21 cellular contexts compared by ENCODE assay signal in the genomic region with DNA sequence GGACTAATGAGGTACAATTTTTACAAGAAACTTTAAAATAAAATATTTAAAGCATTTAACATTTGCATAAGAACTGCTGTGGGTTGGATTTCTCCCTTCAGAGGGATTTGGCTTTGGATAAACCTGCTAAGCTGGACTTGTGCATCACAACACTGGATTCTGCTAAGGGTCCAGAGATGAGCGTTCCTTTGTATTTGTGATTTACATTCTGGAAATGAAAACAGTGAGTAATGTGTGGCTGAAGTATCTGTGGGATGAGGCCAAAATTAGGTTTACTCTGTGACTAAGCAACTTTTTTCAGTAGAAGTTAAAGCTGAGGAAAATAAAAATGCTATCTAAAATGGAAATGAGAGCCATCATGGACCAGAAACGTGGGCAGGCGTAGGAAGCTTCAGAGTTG.
DNase-seq lines count a peak whose midpoint lies in the region; ATAC-seq and TF ChIP-seq lines count a peak whose summit lies in the region.
"Had no signal": no experiment of that assay in that cellular context is flagged by ENCODE, and none has a peak within 500 bp of the region (broad histone marks: within the 10 kb centered on the region; RNA-seq: fewer than 3 reads in every experiment).

No MANE protein-coding gene starts in this region.

- H2AFZ ChIP-seq in osteoblast (ENCODE audit: low read length): peak overlapping the region; percentile 40
- H2AFZ ChIP-seq: GM23338 had no signal

- no peaks in the 10 kb centered on the region for H3K27me3 ChIP-seq in osteoblast (ENCODE audit: insufficient read depth, low read length)
- H3K27me3 ChIP-seq: heart left ventricle had no signal

- H3K27ac ChIP-seq in epithelial cell of prostate (no peak overlapping the region), osteoblast (ENCODE audit: low read depth, low read length) (peak overlapping the region; percentile 26)
- H3K27ac ChIP-seq: heart left ventricle had no signal

- no peaks in the 10 kb centered on the region for H4K20me1 ChIP-seq in osteoblast (ENCODE audit: insufficient read depth, low read length)

- H3K4me2 ChIP-seq in osteoblast (ENCODE audit: insufficient read depth, low read length): peak overlapping the region; percentile 33
- H3K4me2 ChIP-seq: GM23338 had no signal

- no peak for TF ChIP-seq CTCF in osteoblast (IDR thresholded peaks at IDR 0.05; ENCODE audit: extremely low read depth, low read depth, low read length)

- no peak overlapping the region for H3K4me3 Mint-ChIP-seq in stimulated activated effector memory CD8-positive, alpha-beta T cell treated with anti-CD3 and anti-CD28 coated beads, Interleukin-12 subunit alpha, Interleukin-12 subunit beta, amount 100 ng/mL, for 72 hours
- H3K4me3 Mint-ChIP-seq: activated CD4-positive, alpha-beta T cell treated with anti-CD3 and anti-CD28 coated beads, Interleukin-2, amount 10 ng/mL, durations not matched to agents 7 days and 5 days; activated T-cell treated with anti-CD3 and anti-CD28 coated beads, Interleukin-2, amount 50 U/mL, for 24 hours; CD4-positive, alpha-beta memory T cell; GM23338; T-helper 2 cell treated with Interferon-gamma antibody and Interleukin-4, amounts not matched to agents 5 μg/mL and 100 μg/mL, for 36 hours had no signal

- no peak overlapping the region for H3K4me3 ChIP-seq in osteoblast (ENCODE audit: insufficient read depth, low read length)
- H3K4me3 ChIP-seq: GM23338, heart left ventricle, K562 had no signal

- no peaks in the 10 kb centered on the region for H3K79me2 ChIP-seq in osteoblast (ENCODE audit: insufficient read depth, low read length)

- peak; percentile 20 for DNase-seq in Daoy (ENCODE audit: low read depth)
- DNase-seq in NCI-H226: peak; percentile 24
- peak; percentile 62 for DNase-seq in epithelial cell of prostate (ENCODE audit: low read depth, low spot score)
- DNase-seq in osteoblast (ENCODE audit: insufficient read length, low spot score, missing footprints): peak; percentile 86
- DNase-seq in NOMO-1 treated with DMSO at 0.1 percent for 48 hours (lab: John Stamatoyannopoulos, UW; ENCODE audit: unreplicated experiment): no peak
- no peak for DNase-seq in NCI-H1048 (lab: John Stamatoyannopoulos, UW)
- no peak for DNase-seq in stimulated activated effector memory CD8-positive, alpha-beta T cell treated with anti-CD3 and anti-CD28 coated beads, Interleukin-12 subunit alpha, Interleukin-12 subunit beta, amount 100 ng/mL, for 72 hours (ENCODE audit: low spot score in 2 of 2)
- no peak for DNase-seq in occipital lobe (lab: John Stamatoyannopoulos, UW)
- DNase-seq: activated CD4-positive, alpha-beta T cell treated with anti-CD3 and anti-CD28 coated beads, Interleukin-2, amount 10 ng/mL, durations not matched to agents 7 days and 5 days; activated T-cell treated with anti-CD3 and anti-CD28 coated beads, Interleukin-2, amount 50 U/mL, for 24 hours; CD4-positive, alpha-beta memory T cell; effector CD4-positive, alpha-beta T cell; GDM1; heart left ventricle; kidney glomerular epithelial cell; NCI-H187; NCI-H69; SHP77 treated with DMSO at 0.1 percent for 48 hours had no signal

- no peaks in the 10 kb centered on the region for H3K36me3 Mint-ChIP-seq in stimulated activated effector memory CD8-positive, alpha-beta T cell treated with anti-CD3 and anti-CD28 coated beads, Interleukin-12 subunit alpha, Interleukin-12 subunit beta, amount 100 ng/mL, for 72 hours
- H3K36me3 Mint-ChIP-seq: CD4-positive, alpha-beta memory T cell had no signal

- peaks cover 10% of the 10 kb centered on the region for H3K4me1 ChIP-seq in osteoblast (ENCODE audit: insufficient read depth, low read length)
- H3K4me1 ChIP-seq: heart left ventricle had no signal

- H3K9me3 Mint-ChIP-seq in stimulated activated effector memory CD8-positive, alpha-beta T cell treated with anti-CD3 and anti-CD28 coated beads, Interleukin-12 subunit alpha, Interleukin-12 subunit beta, amount 100 ng/mL, for 72 hours: no peaks in the 10 kb centered on the region
- H3K9me3 Mint-ChIP-seq: activated CD4-positive, alpha-beta T cell treated with anti-CD3 and anti-CD28 coated beads, Interleukin-2, amount 10 ng/mL, durations not matched to agents 7 days and 5 days; activated T-cell treated with anti-CD3 and anti-CD28 coated beads, Interleukin-2, amount 50 U/mL, for 24 hours; GM23338; T-helper 2 cell treated with Interferon-gamma antibody and Interleukin-4, amounts not matched to agents 5 μg/mL and 100 μg/mL, for 36 hours had no signal

- ATAC-seq in stimulated activated effector memory CD8-positive, alpha-beta T cell treated with anti-CD3 and anti-CD28 coated beads, Interleukin-12 subunit alpha, Interleukin-12 subunit beta, amount 100 ng/mL, for 72 hours: no peak
- ATAC-seq: GM23338, heart left ventricle, K562 had no signal

- H3K27ac Mint-ChIP-seq in stimulated activated effector memory CD8-positive, alpha-beta T cell treated with anti-CD3 and anti-CD28 coated beads, Interleukin-12 subunit alpha, Interleukin-12 subunit beta, amount 100 ng/mL, for 72 hours: no peak overlapping the region
- H3K27ac Mint-ChIP-seq: activated CD4-positive, alpha-beta T cell treated with anti-CD3 and anti-CD28 coated beads, Interleukin-2, amount 10 ng/mL, durations not matched to agents 7 days and 5 days; activated T-cell treated with anti-CD3 and anti-CD28 coated beads, Interleukin-2, amount 50 U/mL, for 24 hours; CD4-positive, alpha-beta memory T cell; GM23338; T-helper 2 cell treated with Interferon-gamma antibody and Interleukin-4, amounts not matched to agents 5 μg/mL and 100 μg/mL, for 36 hours had no signal

- H3K9me3 ChIP-seq in osteoblast (ENCODE audit: low read depth, low read length): no peaks in the 10 kb centered on the region
- H3K9me3 ChIP-seq: heart left ventricle had no signal

- H3K36me3 ChIP-seq in osteoblast (ENCODE audit: insufficient read depth, low read length): no peaks in the 10 kb centered on the region
- H3K36me3 ChIP-seq: heart left ventricle had no signal

- H3K4me1 Mint-ChIP-seq in stimulated activated effector memory CD8-positive, alpha-beta T cell treated with anti-CD3 and anti-CD28 coated beads, Interleukin-12 subunit alpha, Interleukin-12 subunit beta, amount 100 ng/mL, for 72 hours: no peaks in the 10 kb centered on the region
- H3K4me1 Mint-ChIP-seq: activated CD4-positive, alpha-beta T cell treated with anti-CD3 and anti-CD28 coated beads, Interleukin-2, amount 10 ng/mL, durations not matched to agents 7 days and 5 days; CD4-positive, alpha-beta memory T cell had no signal

Comparison
In these comparisons a context has a peak if more than half of its experiments do, and no peak if none do; other contexts are left out.
1. DNase-seq: peak in Daoy (single experiment), NCI-H226 (single experiment), epithelial cell of prostate (single experiment) and osteoblast (single experiment); none in NOMO-1 treated with DMSO at 0.1 percent for 48 hours (single experiment), NCI-H1048 (single experiment), stimulated activated effector memory CD8-positive, alpha-beta T cell treated with anti-CD3 and anti-CD28 coated beads, Interleukin-12 subunit alpha, Interleukin-12 subunit beta, amount 100 ng/mL, for 72 hours (0 of 2) and occipital lobe (single experiment).